ENCODE assay signal across 8 cellular contexts in genomic region chr17:15502315-15503112, GRCh38. TPM values are rescaled to one million over a fixed set of nuclear protein-coding genes. Genes with fewer than 3 reads are reported as not detected.
DNase-seq lines count a peak whose midpoint lies in the region; ATAC-seq and TF ChIP-seq lines count a peak whose summit lies in the region.

No MANE protein-coding gene starts in this region.

- ATAC-seq in GM21576 (IDR thresholded peaks at IDR 0.05; ENCODE audit: unreplicated experiment) = peak; percentile 84

- H3K9ac ChIP-seq in Karpas-422 (ENCODE audit: low read length) = peak overlapping the region; percentile 52

- peak overlapping the region; percentile 68 for H3K4me2 ChIP-seq in Karpas-422 (ENCODE audit: low read depth, low read length, poor library complexity, severe bottlenecking)

- DNase-seq in DMS53 (lab: John Stamatoyannopoulos, UW) (peak; percentile 61), Karpas-422 (peak; percentile 88), breast epithelium (ENCODE audit: low spot score in 2 of 2) (peak; percentile 89 to 90), iris pigment epithelial cell (ENCODE audit: low read depth) (peak; percentile 87), OCI-M2 (lab: John Stamatoyannopoulos, UW; ENCODE audit: unreplicated experiment) (no peak)
- peak; percentile 62 to 76 for DNase-seq in stimulated activated CD4-positive, alpha-beta T cell treated with anti-CD3 and anti-CD28 coated beads, Interleukin-12 subunit alpha, Interleukin-12 subunit beta, amount 100 ng/mL, for 24 hours (ENCODE audit: low read depth in 2 of 2)

- H3K4me3 ChIP-seq in Karpas-422 (ENCODE audit: low read length) (peak overlapping the region; percentile 34; the same call in 1 of the 2 replicates), WI38 (ENCODE audit: low read depth, low read length) (no peak overlapping the region), breast epithelium (peak overlapping the region; percentile 36 to 56 (median 44))

- no peaks in the 10 kb centered on the region for H3K27me3 ChIP-seq in Karpas-422 (ENCODE audit: low read length)
- H3K27me3 ChIP-seq in breast epithelium = no peaks in the 10 kb centered on the region

- peak overlapping the region; percentile 30; the same call in 1 of the 2 replicates for H2AFZ ChIP-seq in Karpas-422 (ENCODE audit: low read length)

- H3K4me1 ChIP-seq in Karpas-422 (ENCODE audit: low read length) (peaks cover 9% of the 10 kb centered on the region), breast epithelium (no peaks in the 10 kb centered on the region)

- no peak for TF ChIP-seq POLR2A in breast epithelium (IDR thresholded peaks at IDR 0.05)

- H3K79me2 ChIP-seq in Karpas-422 (ENCODE audit: low read length) = no peaks in the 10 kb centered on the region

- H3K9me2 ChIP-seq in Karpas-422 (replicated peaks; ENCODE audit: insufficient read depth, low read length) = no peaks in the 10 kb centered on the region

- TF ChIP-seq CTCF in WI38 (IDR thresholded peaks at IDR 0.05; ENCODE audit: low read depth, low read length) (peak; percentile 87), breast epithelium (IDR thresholded peaks at IDR 0.05) (peak; percentile 75 to 94 (median 89))

- no peaks in the 10 kb centered on the region for H4K20me1 ChIP-seq in Karpas-422 (ENCODE audit: insufficient read depth, low read depth, low read length)

- intact Hi-C loops in breast epithelium (cut with DNase I; ENCODE audit: low total_unique reads) = loop anchor here (5.0 to 10.0 kb wide), 2 partner anchors 240 to 652 kb away; no protein-coding TSS in a partner anchor

- H3K36me3 ChIP-seq in Karpas-422 (ENCODE audit: insufficient read depth, low read length) = no peaks in the 10 kb centered on the region
- H3K36me3 ChIP-seq in breast epithelium = no peaks in the 10 kb centered on the region

- H3K9me3 ChIP-seq in Karpas-422 (ENCODE audit: low read length) = no peaks in the 10 kb centered on the region
- H3K9me3 ChIP-seq in breast epithelium = no peaks in the 10 kb centered on the region

- no peak overlapping the region for H3K27ac ChIP-seq in Karpas-422 (ENCODE audit: low read length)
- H3K27ac ChIP-seq in breast epithelium = peak overlapping the region; percentile 72 to 83

RNA-seq across cellular contexts. Expression of gene CDRT4, which starts 35.1 kb away (rescaled TPM):
- 11.7 and 13.6 TPM in 2 replicates for total RNA-seq in Karpas-422 (2014; rRNA removed; shearing (Covaris generic); ENCODE audit: low replicate concordance)
- total RNA-seq in breast epithelium = 10 to 100 TPM in 1 of 3 donors, 1 to 10 TPM in 2; 3.8 to 17.4 (median 7.0) TPM
